2 cellular contexts compared by ENCODE assay signal in the genomic region with DNA sequence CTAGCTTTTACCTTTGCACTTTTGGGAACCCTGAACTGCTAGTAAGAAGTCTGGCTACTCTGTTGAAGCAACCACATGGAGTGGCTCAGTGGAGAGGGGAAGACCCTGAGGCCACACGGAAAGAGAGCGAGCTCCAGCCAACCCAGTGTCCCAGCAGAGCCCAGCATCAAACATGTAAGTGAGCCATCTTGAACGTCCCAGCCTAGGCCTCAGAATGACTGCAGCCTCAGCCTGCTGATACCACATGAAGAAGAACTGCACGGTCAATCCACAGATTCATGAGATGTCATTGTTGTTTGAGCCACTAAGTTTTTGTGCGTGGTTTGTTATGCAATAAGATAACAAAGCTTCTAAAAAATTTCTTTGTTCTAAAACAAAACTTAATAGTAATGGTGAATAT.
TF ChIP-seq lines count a peak whose summit lies in the region.

No MANE protein-coding gene starts in this region.

TF ChIP-seq in SK-N-SH treated with all-trans-retinoic acid at 6 μM for 48 hours, 23 proteins besides CTCF, POLR2A, EP300 and RAD21 (continued from another document):
- TF ChIP-seq RARB (CRISPR knock-in tag; IDR thresholded peaks at IDR 0.05) (no peak), ZFP30 (CRISPR knock-in tag; IDR thresholded peaks at IDR 0.05) (no peak), TSHZ2 (CRISPR knock-in tag; IDR thresholded peaks at IDR 0.05) (no peak), ZNF565 (CRISPR knock-in tag; conservative IDR thresholded peaks at IDR 0.05; ENCODE audit: low read depth) (no peak)
- TF ChIP-seq, protein P1, sequence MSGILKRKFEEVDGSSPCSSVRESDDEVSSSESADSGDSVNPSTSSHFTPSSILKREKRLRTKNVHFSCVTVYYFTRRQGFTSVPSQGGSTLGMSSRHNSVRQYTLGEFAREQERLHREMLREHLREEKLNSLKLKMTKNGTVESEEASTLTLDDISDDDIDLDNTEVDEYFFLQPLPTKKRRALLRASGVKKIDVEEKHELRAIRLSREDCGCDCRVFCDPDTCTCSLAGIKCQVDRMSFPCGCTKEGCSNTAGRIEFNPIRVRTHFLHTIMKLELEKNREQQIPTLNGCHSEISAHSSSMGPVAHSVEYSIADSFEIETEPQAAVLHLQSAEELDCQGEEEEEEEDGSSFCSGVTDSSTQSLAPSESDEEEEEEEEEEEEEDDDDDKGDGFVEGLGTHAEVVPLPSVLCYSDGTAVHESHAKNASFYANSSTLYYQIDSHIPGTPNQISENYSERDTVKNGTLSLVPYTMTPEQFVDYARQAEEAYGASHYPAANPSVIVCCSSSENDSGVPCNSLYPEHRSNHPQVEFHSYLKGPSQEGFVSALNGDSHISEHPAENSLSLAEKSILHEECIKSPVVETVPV (CRISPR knock-in tag; IDR thresholded peaks at IDR 0.05): no peak
TF ChIP-seq in SK-N-SH treated with all-trans-retinoic acid at 6 μM for 48 hours: peak in this region for 0.

TF ChIP-seq in SK-N-SH, 30 proteins besides CTCF, POLR2A, EP300 and RAD21 (continued from another document):
- TF ChIP-seq MAX (IDR thresholded peaks at IDR 0.05; ENCODE audit: low read depth): no peak
- no peak for TF ChIP-seq FOXM1 (IDR thresholded peaks at IDR 0.05; ENCODE audit: low read depth)
- TF ChIP-seq RCOR1 (IDR thresholded peaks at IDR 0.05; ENCODE audit: low read length): no peak
- no peak for TF ChIP-seq FOXJ3 (CRISPR knock-in tag; IDR thresholded peaks at IDR 0.05)
- TF ChIP-seq TAF1 (IDR thresholded peaks at IDR 0.05; ENCODE audit: borderline replicate concordance, low read depth, low read length): no peak
- no peak for TF ChIP-seq USF1 (IDR thresholded peaks at IDR 0.05; ENCODE audit: borderline replicate concordance, low read depth)
- no peak for TF ChIP-seq JUND (IDR thresholded peaks at IDR 0.05)
